In the genomic region with DNA sequence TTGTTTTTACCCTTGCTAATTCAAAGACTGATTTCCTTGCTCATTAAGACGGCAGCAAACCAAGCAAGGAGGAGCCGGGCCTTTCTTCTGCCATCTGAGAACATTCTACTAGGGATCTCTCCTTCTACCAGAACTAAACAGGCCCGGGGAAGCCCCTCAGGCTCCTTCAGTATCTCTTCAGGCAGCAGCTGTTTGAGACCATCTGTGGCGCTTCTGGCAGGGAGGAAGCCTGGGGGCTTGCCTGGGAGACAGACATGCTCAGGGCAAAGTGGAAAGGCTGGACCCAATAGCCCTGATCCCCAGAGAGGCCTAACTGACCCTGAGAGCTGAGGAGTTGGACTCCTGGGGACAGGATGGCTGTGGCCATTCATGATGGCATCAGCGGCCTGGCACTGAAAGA, we compare ENCODE assay signal across 22 cellular contexts.
"Had no signal": no experiment of that assay in that cellular context is flagged by ENCODE, and none has a peak within 500 bp of the region (broad histone marks: within the 10 kb centered on the region; RNA-seq: fewer than 3 reads in every experiment).

No MANE protein-coding gene starts in this region.

- ATAC-seq: activated T-cell treated with anti-CD3 and anti-CD28 coated beads, Interleukin-2, amount 50 U/mL, for 4 hours; body of pancreas; left lung; naive thymus-derived CD8-positive, alpha-beta T cell; WTC11 had no signal

- H3K9me3 ChIP-seq: body of pancreas, left lung, sigmoid colon, tibial nerve had no signal

- H3K27ac ChIP-seq: body of pancreas, cardiac muscle cell, hepatocyte, left lung, sigmoid colon, tibial nerve had no signal

- H3K4me2 ChIP-seq: hepatocyte had no signal

- H3K79me2 ChIP-seq: hepatocyte had no signal

- H3K4me3 ChIP-seq: body of pancreas, cardiac muscle cell, hepatocyte, left lung, lung, sigmoid colon, tibial nerve had no signal

- H3K27me3 ChIP-seq: body of pancreas, cardiac muscle cell, hepatocyte, left lung, sigmoid colon, tibial nerve had no signal

- H3K36me3 ChIP-seq: cardiac muscle cell, left lung, sigmoid colon, tibial nerve had no signal

- H2AFZ ChIP-seq: hepatocyte had no signal

- DNase-seq: activated CD4-positive, alpha-beta T cell treated with anti-CD3 and anti-CD28 coated beads, Interleukin-2, amount 50 U/mL, for 48 hours; activated CD8-positive, alpha-beta memory T cell treated with anti-CD3 and anti-CD28 coated beads, Interleukin-2, amount 50 U/mL, for 48 hours; activated naive CD4-positive, alpha-beta T cell treated with Interleukin-2 at 50 U/mL for 16 hours; activated naive CD8-positive, alpha-beta T cell treated with anti-CD3 and anti-CD28 coated beads, Interleukin-2, amount 10 ng/mL, durations not matched to agents 7 days and 5 days; activated T-cell treated with anti-CD3 and anti-CD28 coated beads, Interleukin-2, amount 50 U/mL, for 4 hours; amniotic stem cell; body of pancreas; effector memory CD4-positive, alpha-beta T cell; foreskin melanocyte; immature natural killer cell; left lung; naive thymus-derived CD8-positive, alpha-beta T cell; retina; sigmoid colon; stimulated activated CD4-positive, alpha-beta T cell treated with anti-CD3 and anti-CD28 coated beads, Interleukin-4, amount 100 ng/mL, for 1 hour; substantia nigra; T-helper 9 cell had no signal

- H3K4me1 ChIP-seq: body of pancreas had no signal
